In the genomic region with DNA sequence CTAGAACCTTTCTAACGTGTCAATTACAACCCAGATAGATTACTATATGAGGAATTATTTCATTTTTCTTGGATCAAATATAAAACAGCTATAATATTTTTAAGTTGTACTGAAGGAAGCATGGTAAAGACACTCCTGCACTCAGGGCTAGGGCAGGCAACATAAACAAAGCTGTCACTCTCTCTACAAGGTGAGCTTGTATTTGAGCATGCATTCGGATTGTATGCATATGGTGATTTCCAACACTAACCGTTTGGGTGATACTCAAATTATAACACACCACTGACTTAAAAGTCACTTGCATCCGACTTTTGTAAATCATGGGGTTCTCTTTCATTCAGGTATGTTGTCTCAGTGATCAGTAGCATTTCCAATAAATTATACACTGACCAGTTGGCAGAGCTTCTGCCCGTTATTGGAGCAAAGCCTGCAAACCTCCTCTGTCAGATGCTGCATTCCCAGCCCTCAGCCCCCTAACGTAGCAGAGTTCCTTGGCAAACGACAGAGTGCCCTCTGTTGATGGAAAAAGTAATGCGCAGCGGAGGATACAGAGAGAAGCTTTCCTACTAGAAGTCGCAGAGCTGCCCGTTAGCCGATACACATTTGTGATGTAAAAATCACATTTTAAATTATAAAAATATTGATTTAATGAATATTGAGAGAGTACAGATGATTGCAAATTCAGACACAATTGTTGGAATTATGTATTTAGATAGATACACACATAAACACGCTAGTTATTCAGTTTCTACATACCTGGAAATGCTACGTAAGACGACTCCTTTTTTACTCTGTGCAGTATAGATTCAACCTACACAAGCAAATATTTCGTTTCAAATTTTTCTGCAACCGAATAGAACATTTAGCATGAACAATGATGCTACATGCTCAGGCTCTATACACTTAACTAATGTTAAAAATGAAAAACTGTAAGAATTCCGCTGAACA, we compare ENCODE assay signal across 8 cellular contexts.
DNase-seq lines count a peak whose midpoint lies in the region; ATAC-seq lines count a peak whose summit lies in the region.

No MANE protein-coding gene starts in this region.

- DNase-seq in G401 (ENCODE audit: low spot score): peak; percentile 70
- DNase-seq in NCI-H524 treated with DMSO at 0.1 percent for 48 hours (lab: John Stamatoyannopoulos, UW): peak; percentile 17
- peak; percentile 68 for DNase-seq in activated CD8-positive, alpha-beta memory T cell treated with anti-CD3 and anti-CD28 coated beads for 24 hours
- peak; percentile 15 for DNase-seq in fibroblast of peridontal ligament (ENCODE audit: extremely low read depth)
- DNase-seq in non-pigmented ciliary epithelial cell (ENCODE audit: low read depth): peak; percentile 13
- DNase-seq in effector memory CD4-positive, alpha-beta T cell: no peak

- no peak overlapping the region for H3K4me3 ChIP-seq in effector memory CD4-positive, alpha-beta T cell (ENCODE audit: insufficient read depth, low read depth, low read length, poor library complexity, severe bottlenecking)

- no peaks in the 10 kb centered on the region for H3K4me1 ChIP-seq in effector memory CD4-positive, alpha-beta T cell (ENCODE audit: control insufficient read depth, insufficient read depth, low read length, poor library complexity, severe bottlenecking)

- H3K36me3 ChIP-seq in effector memory CD4-positive, alpha-beta T cell (ENCODE audit: control insufficient read depth, insufficient read depth, low read length): no peaks in the 10 kb centered on the region

- in situ Hi-C loops in G401 (cut with HindIII; ENCODE audit: low sequenced_read_pairs): no loop called here

- H3K27me3 ChIP-seq in effector memory CD4-positive, alpha-beta T cell (replicated peaks; ENCODE audit: control insufficient read depth, insufficient read depth, low read length, poor library complexity, severe bottlenecking): no peaks in the 10 kb centered on the region

- H3K27ac ChIP-seq in effector memory CD4-positive, alpha-beta T cell (ENCODE audit: insufficient read depth, low read length, poor library complexity, severe bottlenecking): no peak overlapping the region

- ATAC-seq in HG03442 (IDR thresholded peaks at IDR 0.05; ENCODE audit: unreplicated experiment) (peak; percentile 55), HG02973 (IDR thresholded peaks at IDR 0.05; ENCODE audit: unreplicated experiment) (no peak)

- H3K9me3 ChIP-seq in effector memory CD4-positive, alpha-beta T cell (ENCODE audit: control insufficient read depth, low read length): no peaks in the 10 kb centered on the region

Comparison
In these comparisons a context has a peak if more than half of its experiments do, and no peak if none do; other contexts are left out.
1. DNase-seq: peak in G401 (single experiment), NCI-H524 treated with DMSO at 0.1 percent for 48 hours (single experiment), activated CD8-positive, alpha-beta memory T cell treated with anti-CD3 and anti-CD28 coated beads for 24 hours (single experiment), fibroblast of peridontal ligament (single experiment) and non-pigmented ciliary epithelial cell (single experiment); none in effector memory CD4-positive, alpha-beta T cell (0 of 3).